In genomic region chr9:90102292-90102901, GRCh38 we compare ENCODE assay signal across 8 cellular contexts.
A peak's percentile ranks its signal among the peaks of the same experiment; 100 is the strongest.
DNase-seq lines count a peak whose midpoint lies in the region; ATAC-seq, FAIRE-seq and TF ChIP-seq lines count a peak whose summit lies in the region.

No MANE protein-coding gene starts in this region.

- ATAC-seq in HG02938 (IDR thresholded peaks at IDR 0.05; ENCODE audit: unreplicated experiment) = peak; percentile 96
- ATAC-seq in GM12878 = peak; percentile 100

- H2AFZ ChIP-seq in GM12878 (ENCODE audit: control insufficient read depth, low read depth, low read length) = no peak overlapping the region

- no peak overlapping the region for H3K9ac ChIP-seq in GM12878 (ENCODE audit: control insufficient read depth, insufficient read depth, low read length)

- peak; percentile 79 for FAIRE-seq in GM18507 (lab: Jason Lieb, UNC)
- peak; percentile 88 for FAIRE-seq in GM12878 (lab: Jason Lieb, UNC)
- no peak for FAIRE-seq in small intestine (lab: Jason Lieb, UNC)

- WGBS in GM12878 (ENCODE audit: insufficient coverage, insufficient replicate concordance, low lambda C conversion rate, missing lambda C conversion rate) = under 1% methylated on average over 6 of the region's 6 CpGs
- 5 to 14% (median 7%) methylated on average over 6 of the region's 6 CpGs for WGBS in small intestine, 3 donors

- H3K4me1 ChIP-seq in GM12878 (ENCODE audit: control insufficient read depth, insufficient read depth, low read length) (no peaks in the 10 kb centered on the region), small intestine (ENCODE audit: control insufficient read depth in 2 of 2, insufficient read depth in 1 of 2, low read depth in 1 of 2, low read length in 1 of 2) (peaks cover 0 to 5% of the 10 kb centered on the region in 2 donors)

- no peaks in the 10 kb centered on the region for H3K79me2 ChIP-seq in GM12878 (ENCODE audit: control insufficient read depth, insufficient read depth, low read length)

- no peak for TF ChIP-seq EP300 in GM12878 (IDR thresholded peaks at IDR 0.05; ENCODE audit: borderline replicate concordance in 1 of 2, control insufficient read depth in 1 of 2, low read depth in 2 of 2, low read length in 2 of 2)

- intact Hi-C loops in GM12878 (cut with micrococcal nuclease; ENCODE audit: unreplicated experiment) = loop anchor here (1.0 to 5.0 kb wide), 3 partner anchors 185 to 504 kb away; no protein-coding TSS in a partner anchor

- POLR2A ChIA-PET in GM12878 (lab: Charles Lee) = no interaction called here

- BruUV-seq in GM12878 (replicated peaks; lab: Mats Ljungman, UMichigan) = no TSS peak

- H3K36me3 ChIP-seq in GM12878 (ENCODE audit: control insufficient read depth in 2 of 2, insufficient read depth in 2 of 2, low read length in 1 of 2) (no peaks in the 10 kb centered on the region), small intestine (ENCODE audit: control insufficient read depth in 2 of 2, insufficient read depth in 2 of 2, low read length in 2 of 2) (no peaks in the 10 kb centered on the region)

- TF ChIP-seq POLR2A in GM12878 (IDR thresholded peaks at IDR 0.05; ENCODE audit: low read depth, low read length) = no peak

- H3K27ac ChIP-seq in GM12878 (ENCODE audit: control insufficient read depth, insufficient read depth) (no peak overlapping the region), small intestine (ENCODE audit: low read depth in 1 of 2, low read length in 1 of 2) (no peak overlapping the region)

- RAD21 ChIA-PET in GM12878 (lab: Charles Lee; ENCODE audit: unreplicated experiment) = interaction anchor here (0.6 to 5.0 kb wide), 5 partner anchors 9 to 509 kb away, joined by 3 to 125 read pairs (median 4); partner anchors contain the start of gene GADD45G

- CTCF ChIA-PET in GM12878 (lab: Yijun Ruan, JAX) = interaction anchor here (0.6 to 5.1 kb wide), 13 partner anchors 9 to 508 kb away, joined by 3 to 282 read pairs (median 4); partner anchors contain the start of gene GADD45G

- TF ChIP-seq CTCF in GM12878 (IDR thresholded peaks at IDR 0.05 in 2 of 3, conservative IDR thresholded peaks at IDR 0.05 in 1 of 3; ENCODE audit: control insufficient read depth in 2 of 3, extremely low read depth in 1 of 3, insufficient read depth in 1 of 3, low read depth in 3 of 3, low read length in 3 of 3) = peak; percentile 72 to 83 (median 81); a peak in 5 of 6 replicates

- no peaks in the 10 kb centered on the region; a peak in 2 of 4 replicates for H3K27me3 ChIP-seq in GM12878 (replicated peaks in 1 of 2; ENCODE audit: control insufficient read depth in 2 of 2, insufficient read depth in 2 of 2, low read length in 1 of 2)
- H3K27me3 ChIP-seq in small intestine (ENCODE audit: control insufficient read depth in 2 of 2, insufficient read depth in 2 of 2, low read length in 2 of 2) = no peaks in the 10 kb centered on the region

- peak; percentile 64 for DNase-seq in GM18507 (ENCODE audit: extremely low spot score, insufficient read length, low read depth)
- DNase-seq in NCI-H1694 treated with DMSO at 0.1 percent for 48 hours (lab: John Stamatoyannopoulos, UW) = peak; percentile 59
- DNase-seq in T-helper 9 cell = peak; percentile 61
- DNase-seq in GM12878 (ENCODE audit: low read depth, low spot score) = peak; percentile 36
- DNase-seq in hypothalamus (lab: John Stamatoyannopoulos, UW) = peak in 45 of 51 donors; percentile 4 to 82 (median 48)
- peak; percentile 95 for DNase-seq in small intestine
- DNase-seq in GOT3 (lab: John Stamatoyannopoulos, UW) = no peak

- H3K4me3 ChIP-seq in GM12878 = no peak overlapping the region
- no peak overlapping the region for H3K4me3 ChIP-seq in small intestine (ENCODE audit: low read depth in 1 of 2, low read length in 2 of 2)

- H4K20me1 ChIP-seq in GM12878 (ENCODE audit: control insufficient read depth, insufficient read depth) = no peaks in the 10 kb centered on the region

- in situ Hi-C loops in GM12878 (cut with MboI) = loop anchor here (5.0 kb wide), 1 partner anchor 500 kb away; no protein-coding TSS in a partner anchor

- H3K4me2 ChIP-seq in GM12878 (ENCODE audit: control insufficient read depth, insufficient read depth) = no peak overlapping the region

- H3K9me3 ChIP-seq in GM12878 (replicated peaks; ENCODE audit: control insufficient read depth, insufficient read depth, low read length) = no peaks in the 10 kb centered on the region
- H3K9me3 ChIP-seq in small intestine (ENCODE audit: control insufficient read depth, low read depth) = no peaks in the 10 kb centered on the region

- TF ChIP-seq RAD21 in GM12878 (IDR thresholded peaks at IDR 0.05; ENCODE audit: insufficient read depth, low read depth, low read length) = peak; percentile 91

- SMC1A ChIA-PET in GM12878 (lab: Charles Lee; ENCODE audit: uncharacterized antibody, unreplicated experiment) = interaction anchor here (0.6 to 4.5 kb wide), 10 partner anchors 9 to 508 kb away, joined by 3 to 89 read pairs (median 3); partner anchors contain the start of gene GADD45G

TF ChIP-seq in GM12878, 131 proteins besides CTCF, POLR2A, EP300 and RAD21:
- TF ChIP-seq, protein P1, sequence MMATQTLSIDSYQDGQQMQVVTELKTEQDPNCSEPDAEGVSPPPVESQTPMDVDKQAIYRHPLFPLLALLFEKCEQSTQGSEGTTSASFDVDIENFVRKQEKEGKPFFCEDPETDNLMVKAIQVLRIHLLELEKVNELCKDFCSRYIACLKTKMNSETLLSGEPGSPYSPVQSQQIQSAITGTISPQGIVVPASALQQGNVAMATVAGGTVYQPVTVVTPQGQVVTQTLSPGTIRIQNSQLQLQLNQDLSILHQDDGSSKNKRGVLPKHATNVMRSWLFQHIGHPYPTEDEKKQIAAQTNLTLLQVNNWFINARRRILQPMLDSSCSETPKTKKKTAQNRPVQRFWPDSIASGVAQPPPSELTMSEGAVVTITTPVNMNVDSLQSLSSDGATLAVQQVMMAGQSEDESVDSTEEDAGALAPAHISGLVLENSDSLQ (IDR thresholded peaks at IDR 0.05) = peak; percentile 68
- TF ChIP-seq RFX5 (IDR thresholded peaks at IDR 0.05; ENCODE audit: low read depth, low read length) (peak; percentile 95), ZBTB11 (CRISPR knock-in tag; IDR thresholded peaks at IDR 0.05) (no peak), CREB1 (IDR thresholded peaks at IDR 0.05; ENCODE audit: low read depth) (peak; percentile 88), TARDBP (IDR thresholded peaks at IDR 0.05; ENCODE audit: borderline replicate concordance) (no peak), ZSCAN29 (IDR thresholded peaks at IDR 0.05) (no peak), NFYA (IDR thresholded peaks at IDR 0.05; ENCODE audit: borderline replicate concordance, low read depth, low read length) (no peak), SREBF2 (IDR thresholded peaks at IDR 0.05; ENCODE audit: low read length) (no peak), MEF2B (IDR thresholded peaks at IDR 0.05; ENCODE audit: partially characterized antibody, poor library complexity, severe bottlenecking) (peak; percentile 47), MTA2 (IDR thresholded peaks at IDR 0.05; ENCODE audit: low read depth) (no peak), NR2C1 (IDR thresholded peaks at IDR 0.05) (no peak), USF1 (IDR thresholded peaks at IDR 0.05; ENCODE audit: borderline replicate concordance, extremely low read length, insufficient read depth, low read depth, low read length) (no peak), YY1 (IDR thresholded peaks at IDR 0.05; ENCODE audit: low read depth, low read length) (0 out of 2 replicates have a peak, but pooled peaks have one; percentile 46), POU2F2 (IDR thresholded peaks at IDR 0.05; ENCODE audit: borderline replicate concordance, low read depth, low read length) (peak; percentile 73; the same call in 1 of the 3 replicates), SMC3 (IDR thresholded peaks at IDR 0.05; ENCODE audit: borderline replicate concordance, low read length) (peak; percentile 87), IRF4 (IDR thresholded peaks at IDR 0.05; ENCODE audit: low read depth, low read length) (no peak), PAX5 (IDR thresholded peaks at IDR 0.05; ENCODE audit: borderline replicate concordance, low read depth, low read length) (peak; percentile 52; the same call in 1 of the 2 replicates), CREM (IDR thresholded peaks at IDR 0.05; ENCODE audit: low read depth) (peak; percentile 82), BHLHE40 (IDR thresholded peaks at IDR 0.05; ENCODE audit: borderline replicate concordance in 1 of 2, low read depth in 2 of 2, low read length in 1 of 2) (peak; percentile 46 to 62; a peak in 3 of 4 replicates), MYC (IDR thresholded peaks at IDR 0.05; ENCODE audit: insufficient read depth, insufficient read length, insufficient replicate concordance, low read length, severe bottlenecking) (no peak)
